ENCODE assay signal across 12 cellular contexts in the genomic region with DNA sequence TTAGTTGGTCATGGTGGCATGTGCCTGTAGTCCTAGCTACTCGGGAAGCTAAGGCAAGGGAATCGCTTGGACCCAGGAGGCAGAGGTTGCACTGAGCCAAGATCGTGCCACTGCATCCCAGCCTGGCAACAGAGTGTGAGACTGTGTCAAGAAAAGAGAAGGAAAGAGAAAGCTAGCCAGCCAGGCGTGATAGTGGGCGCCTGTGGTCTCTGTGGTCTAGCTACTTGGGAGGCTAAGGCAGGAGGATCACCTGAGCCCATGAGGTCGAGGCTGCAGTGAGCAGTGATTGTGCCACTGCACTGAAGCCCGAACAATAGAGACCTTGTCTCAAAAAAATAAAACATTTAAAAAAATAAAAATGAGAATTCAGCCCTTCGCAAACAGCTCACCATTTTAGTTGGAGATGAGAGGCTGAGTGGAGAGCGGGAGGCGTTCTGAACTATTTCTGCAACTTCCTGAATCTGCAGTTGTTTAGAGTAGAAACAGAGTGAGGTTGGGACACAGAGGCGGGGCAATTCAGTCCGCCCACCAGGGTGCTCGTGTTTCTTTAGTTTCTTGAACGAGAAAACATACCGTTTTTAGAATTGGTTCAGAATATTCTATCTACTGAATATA. TPM values are rescaled to one million over a fixed set of nuclear protein-coding genes. Genes with fewer than 3 reads are reported as not detected.
DNase-seq lines count a peak whose midpoint lies in the region; ATAC-seq and TF ChIP-seq lines count a peak whose summit lies in the region.
"Had no signal": no experiment of that assay in that cellular context is flagged by ENCODE, and none has a peak within 500 bp of the region (broad histone marks: within the 10 kb centered on the region; RNA-seq: fewer than 3 reads in every experiment).

No MANE protein-coding gene starts in this region.

- peak; percentile 46 for ATAC-seq in GM18867 (IDR thresholded peaks at IDR 0.05; ENCODE audit: unreplicated experiment)
- ATAC-seq: body of pancreas had no signal

- no peaks in the 10 kb centered on the region for H3K9me3 ChIP-seq in left ventricle myocardium inferior (replicated peaks)
- H3K9me3 ChIP-seq: body of pancreas had no signal

- POLR2A ChIA-PET in RWPE1 (lab: Yijun Ruan, JAX; ENCODE audit: low non-redundant PET), result no interaction called here

- peak overlapping the region; percentile 21 for H3K27ac ChIP-seq in layer of hippocampus (ENCODE audit: low read depth, low read length)
- H3K27ac ChIP-seq in left ventricle myocardium inferior (replicated peaks), result no peak overlapping the region
- H3K27ac ChIP-seq in RWPE1, result no peak overlapping the region

- H3K4me1 ChIP-seq in left ventricle myocardium inferior, result no peaks in the 10 kb centered on the region
- H3K4me1 ChIP-seq: body of pancreas had no signal

- intact Hi-C loops in left ventricle myocardium inferior (cut with micrococcal nuclease), result no loop called here

- no peaks in the 10 kb centered on the region for H3K36me3 ChIP-seq in left ventricle myocardium inferior

- H3K4me3 ChIP-seq in left ventricle myocardium inferior, result no peak overlapping the region
- H3K4me3 ChIP-seq: body of pancreas had no signal

- H3K27me3 ChIP-seq in layer of hippocampus (ENCODE audit: control insufficient read depth, insufficient read depth, low read length) (no peaks in the 10 kb centered on the region), left ventricle myocardium inferior (ENCODE audit: low read depth) (peaks cover 45% of the 10 kb centered on the region)
- H3K27me3 ChIP-seq: body of pancreas had no signal

- CTCF ChIA-PET in RWPE1 (lab: Yijun Ruan, JAX), result no interaction called here

- DNase-seq in AML-193 (lab: John Stamatoyannopoulos, UW) (peak; percentile 81 to 82), SIG-M5 treated with dmso at 0.1 percent for 504 hours (lab: John Stamatoyannopoulos, UW; ENCODE audit: unreplicated experiment) (peak; percentile 85), NCI-H82 (lab: John Stamatoyannopoulos, UW) (no peak), left ventricle myocardium inferior (no peak), midbrain (lab: John Stamatoyannopoulos, UW) (no peak), RWPE1 (ENCODE audit: low spot score) (no peak)
- DNase-seq: HCEC 1CT; NCI-H774; stimulated activated CD4-positive, alpha-beta T cell treated with anti-CD3 and anti-CD28 coated beads, Interleukin-2, amount 100 ng/mL, for 24 hours had no signal

- no peak for TF ChIP-seq CTCF in left ventricle myocardium inferior (IDR thresholded peaks at IDR 0.05; ENCODE audit: borderline replicate concordance)
- TF ChIP-seq CTCF in RWPE1 (conservative IDR thresholded peaks at IDR 0.05; ENCODE audit: low read depth), result no peak

RNA-seq across cellular contexts. Expression of a gene that starts 33.2 kb away (rescaled TPM):
- total RNA-seq in left ventricle myocardium inferior, result 87.7 TPM

RNA-seq across cellular contexts. Expression of a gene that starts 34.1 kb away (rescaled TPM):
- not detected for total RNA-seq in left ventricle myocardium inferior
- total RNA-seq: body of pancreas had no signal

Comparison
In these comparisons a context has a peak if more than half of its experiments do, and no peak if none do; other contexts are left out.
1. DNase-seq: peak in AML-193 (2 of 2) and SIG-M5 treated with dmso at 0.1 percent for 504 hours (single experiment); none in NCI-H82 (single experiment), left ventricle myocardium inferior (single experiment), midbrain (single experiment) and RWPE1 (single experiment).